3 cellular contexts compared by ENCODE assay signal in the genomic region with DNA sequence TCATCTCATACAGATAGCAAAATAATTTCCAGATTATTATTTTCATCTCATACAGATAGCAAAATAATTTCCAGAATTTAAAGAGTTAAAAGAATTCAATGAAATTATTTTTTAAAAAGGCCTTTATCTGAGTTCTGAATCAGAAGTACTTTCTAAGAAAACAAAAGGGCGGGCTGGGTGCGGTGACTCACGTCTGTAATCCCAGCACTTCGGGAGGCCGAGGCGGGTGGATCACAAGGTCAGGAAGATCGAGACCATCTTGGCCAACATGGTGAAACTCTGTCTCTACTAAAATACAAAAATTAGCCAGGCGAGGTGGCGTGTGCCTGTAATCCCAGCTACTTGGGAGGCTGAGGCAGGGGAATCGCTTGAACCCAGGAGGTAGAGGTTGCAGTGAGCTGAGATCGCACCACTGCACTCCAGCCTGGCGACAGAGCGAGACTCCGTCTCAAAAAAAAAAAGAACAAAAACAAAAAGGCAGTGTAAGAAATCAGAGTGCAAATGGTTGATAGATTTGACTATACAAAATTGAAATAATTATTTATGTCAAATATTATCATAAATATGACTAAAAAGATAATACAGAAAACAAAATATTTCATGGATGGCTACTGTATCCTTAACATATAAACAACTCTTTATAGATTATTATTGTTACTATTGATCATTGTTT. TPM values are rescaled to one million over a fixed set of nuclear protein-coding genes. Genes with fewer than 3 reads are reported as not detected.
"Had no signal": no experiment of that assay in that cellular context is flagged by ENCODE, and none has a peak within 500 bp of the region (broad histone marks: within the 10 kb centered on the region; RNA-seq: fewer than 3 reads in every experiment).

No MANE protein-coding gene starts in this region.

RNA-seq across cellular contexts. Expression of a gene that starts 50.9 kb away (rescaled TPM):
- total RNA-seq: activated CD4-positive, alpha-beta memory T cell treated with anti-CD3 and anti-CD28 coated beads for 36 hours; activated CD4-positive, alpha-beta T cell treated with anti-CD3 and anti-CD28 coated beads for 36 hours; natural killer cell had no signal
